8 cellular contexts compared by ENCODE assay signal in the genomic region with DNA sequence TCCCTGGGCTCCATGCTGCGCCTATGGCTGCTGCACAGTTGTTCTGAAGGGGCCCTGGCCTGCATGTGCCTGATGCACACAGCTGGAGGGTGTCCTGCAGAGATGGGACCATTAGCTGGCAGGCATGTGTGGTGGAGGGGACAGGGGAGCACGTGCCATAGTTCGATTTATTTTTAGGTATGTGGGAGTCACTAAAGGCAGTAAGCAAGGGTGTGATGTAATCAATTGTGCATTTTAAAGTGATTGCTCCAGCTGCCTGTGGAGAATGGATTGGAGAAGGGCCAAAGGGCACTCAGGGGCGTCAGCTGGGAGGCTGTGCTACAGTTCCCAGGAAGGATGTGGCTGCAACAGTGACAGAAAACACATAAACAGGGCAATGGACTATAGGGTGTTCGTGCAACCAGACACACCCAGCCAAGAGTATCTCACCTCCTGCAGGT.
DNase-seq lines count a peak whose midpoint lies in the region; ATAC-seq and TF ChIP-seq lines count a peak whose summit lies in the region.

No MANE protein-coding gene starts in this region.

- peak overlapping the region; percentile 95 to 100 for H3K27ac Mint-ChIP-seq in stimulated activated naive CD8-positive, alpha-beta T cell treated with anti-CD3 and anti-CD28 coated beads, Interleukin-15, amount 100 ng/mL, for 72 hours

- TF ChIP-seq CTCF in fibroblast of the aortic adventitia (IDR thresholded peaks at IDR 0.05; ENCODE audit: insufficient read depth, low read length): no peak

- H3K4me3 ChIP-seq in fibroblast of the aortic adventitia (ENCODE audit: low read depth, low read length): no peak overlapping the region

- DNase-seq in AG20443 (ENCODE audit: low spot score) (peak; percentile 57), HuH-7 (ENCODE audit: low spot score) (peak; percentile 15), fibroblast of the aortic adventitia (ENCODE audit: low read depth) (peak; percentile 85), putamen (ENCODE audit: low spot score) (no peak), mucosa of gallbladder (ENCODE audit: low spot score) (no peak)
- DNase-seq in stimulated activated naive CD8-positive, alpha-beta T cell treated with anti-CD3 and anti-CD28 coated beads, Interleukin-15, amount 100 ng/mL, for 72 hours: peak in 1 of 2 donors; percentile 39

- H3K27me3 Mint-ChIP-seq in stimulated activated naive CD8-positive, alpha-beta T cell treated with anti-CD3 and anti-CD28 coated beads, Interleukin-15, amount 100 ng/mL, for 72 hours: no peaks in the 10 kb centered on the region

- H3K9me3 Mint-ChIP-seq in stimulated activated naive CD8-positive, alpha-beta T cell treated with anti-CD3 and anti-CD28 coated beads, Interleukin-15, amount 100 ng/mL, for 72 hours: no peaks in the 10 kb centered on the region

- peak overlapping the region; percentile 46 to 83 for H3K4me3 Mint-ChIP-seq in stimulated activated naive CD8-positive, alpha-beta T cell treated with anti-CD3 and anti-CD28 coated beads, Interleukin-15, amount 100 ng/mL, for 72 hours

- ATAC-seq in GM19351 (IDR thresholded peaks at IDR 0.05; ENCODE audit: unreplicated experiment) (peak; percentile 21), SK-N-SH treated with all-trans-retinoic acid at 6 μM for 48 hours (peak; percentile 35)
- ATAC-seq in stimulated activated naive CD8-positive, alpha-beta T cell treated with anti-CD3 and anti-CD28 coated beads, Interleukin-15, amount 100 ng/mL, for 72 hours: peak; percentile 31

- peaks cover 95% of the 10 kb centered on the region for H3K4me1 Mint-ChIP-seq in stimulated activated naive CD8-positive, alpha-beta T cell treated with anti-CD3 and anti-CD28 coated beads, Interleukin-15, amount 100 ng/mL, for 72 hours

TF ChIP-seq in SK-N-SH treated with all-trans-retinoic acid at 6 μM for 48 hours, 23 proteins besides CTCF, POLR2A, EP300 and RAD21:
- TF ChIP-seq ARNTL (CRISPR knock-in tag; IDR thresholded peaks at IDR 0.05; ENCODE audit: borderline replicate concordance, low read depth) (no peak), CSDC2 (CRISPR knock-in tag; IDR thresholded peaks at IDR 0.05) (no peak), ZC3H10 (CRISPR knock-in tag; IDR thresholded peaks at IDR 0.05) (no peak), ISL1 (CRISPR knock-in tag; IDR thresholded peaks at IDR 0.05) (no peak), OSR1 (CRISPR knock-in tag; IDR thresholded peaks at IDR 0.05) (no peak), RARB (CRISPR knock-in tag; IDR thresholded peaks at IDR 0.05) (no peak), TOX (CRISPR knock-in tag; IDR thresholded peaks at IDR 0.05; ENCODE audit: borderline replicate concordance) (no peak), GLIS3 (CRISPR knock-in tag; IDR thresholded peaks at IDR 0.05) (no peak), ZFP3 (CRISPR knock-in tag; IDR thresholded peaks at IDR 0.05) (no peak)
- TF ChIP-seq, protein P1, sequence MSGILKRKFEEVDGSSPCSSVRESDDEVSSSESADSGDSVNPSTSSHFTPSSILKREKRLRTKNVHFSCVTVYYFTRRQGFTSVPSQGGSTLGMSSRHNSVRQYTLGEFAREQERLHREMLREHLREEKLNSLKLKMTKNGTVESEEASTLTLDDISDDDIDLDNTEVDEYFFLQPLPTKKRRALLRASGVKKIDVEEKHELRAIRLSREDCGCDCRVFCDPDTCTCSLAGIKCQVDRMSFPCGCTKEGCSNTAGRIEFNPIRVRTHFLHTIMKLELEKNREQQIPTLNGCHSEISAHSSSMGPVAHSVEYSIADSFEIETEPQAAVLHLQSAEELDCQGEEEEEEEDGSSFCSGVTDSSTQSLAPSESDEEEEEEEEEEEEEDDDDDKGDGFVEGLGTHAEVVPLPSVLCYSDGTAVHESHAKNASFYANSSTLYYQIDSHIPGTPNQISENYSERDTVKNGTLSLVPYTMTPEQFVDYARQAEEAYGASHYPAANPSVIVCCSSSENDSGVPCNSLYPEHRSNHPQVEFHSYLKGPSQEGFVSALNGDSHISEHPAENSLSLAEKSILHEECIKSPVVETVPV (CRISPR knock-in tag; IDR thresholded peaks at IDR 0.05): no peak
TF ChIP-seq in SK-N-SH treated with all-trans-retinoic acid at 6 μM for 48 hours: peak in this region for 0.

Comparison
In these comparisons a context has a peak if more than half of its experiments do, and no peak if none do; other contexts are left out.
1. DNase-seq: peak in AG20443 (single experiment), HuH-7 (single experiment) and fibroblast of the aortic adventitia (single experiment); none in putamen (single experiment) and mucosa of gallbladder (single experiment).
2. Peak in every context shown above with its lines, with median percentiles within 50 percentile points of each other: ATAC-seq.